In the genomic region with DNA sequence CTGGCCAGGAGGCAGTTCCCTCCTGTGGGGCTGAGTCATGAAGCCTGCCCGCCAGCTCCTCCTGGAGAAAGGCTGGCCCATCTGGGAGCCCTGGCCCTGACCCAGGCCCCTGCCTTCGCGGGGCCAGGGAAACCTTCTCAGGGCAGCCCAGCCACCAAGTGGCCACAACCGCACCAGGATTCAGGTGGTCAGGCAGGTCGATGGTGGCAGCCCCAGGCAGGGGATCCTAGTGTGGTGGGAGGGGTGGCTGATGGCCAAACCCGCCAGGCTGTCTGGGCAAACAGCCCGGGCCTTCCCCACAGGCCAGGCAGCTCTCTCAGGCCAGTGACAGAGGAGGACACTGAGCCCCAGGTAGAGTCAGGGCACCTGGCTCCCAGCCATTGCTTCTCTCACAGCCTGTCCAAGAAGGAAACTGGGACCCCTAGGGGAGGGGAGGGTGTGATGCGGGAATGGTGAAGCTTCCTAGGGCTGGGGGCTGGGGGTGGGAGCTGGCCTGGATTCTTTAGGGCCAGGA, we compare ENCODE assay signal across 8 cellular contexts.
A peak's percentile ranks its signal among the peaks of the same experiment; 100 is the strongest.
DNase-seq lines count a peak whose midpoint lies in the region; ATAC-seq, FAIRE-seq and TF ChIP-seq lines count a peak whose summit lies in the region.

No MANE protein-coding gene starts in this region.

- peak overlapping the region; percentile 93 to 100 for H3K4me3 ChIP-seq in neutrophil (ENCODE audit: low read depth in 1 of 2, low read length in 1 of 2)

- TF ChIP-seq CTCF in neutrophil (IDR thresholded peaks at IDR 0.05): no peak

- DNase-seq in CD1c-positive myeloid dendritic cell (ENCODE audit: extremely low spot score): peak; percentile 88
- DNase-seq in KBM-7: peak; percentile 58
- peak; percentile 96 for DNase-seq in glomerular visceral epithelial cell (ENCODE audit: extremely low spot score)
- DNase-seq in GM19239 (ENCODE audit: insufficient read length, low spot score): no peak
- no peak for DNase-seq in NCI-H146 (lab: John Stamatoyannopoulos, UW)

- H3K4me3 Mint-ChIP-seq in activated naive CD8-positive, alpha-beta T cell: peak overlapping the region; percentile 99

- no peaks in the 10 kb centered on the region for H3K27me3 ChIP-seq in neutrophil

- peaks cover 76% of the 10 kb centered on the region for H3K4me1 Mint-ChIP-seq in activated naive CD8-positive, alpha-beta T cell (ENCODE audit: low read depth)

- H3K4me1 ChIP-seq in neutrophil (ENCODE audit: control insufficient read depth in 1 of 2, insufficient read depth in 1 of 2, low read depth in 1 of 2, low read length in 1 of 2): peaks cover 53 to 60% of the 10 kb centered on the region in 2 experiments

- peak overlapping the region; percentile 97 for H3K27ac ChIP-seq in neutrophil

- no peaks in the 10 kb centered on the region for H3K36me3 Mint-ChIP-seq in activated naive CD8-positive, alpha-beta T cell

- H3K27ac Mint-ChIP-seq in activated naive CD8-positive, alpha-beta T cell: peak overlapping the region; percentile 95

- no peak for ATAC-seq in GM18873 (IDR thresholded peaks at IDR 0.05; ENCODE audit: low FRiP score, unreplicated experiment)

- H3K9me3 Mint-ChIP-seq in activated naive CD8-positive, alpha-beta T cell (ENCODE audit: low read depth): no peaks in the 10 kb centered on the region

- no peak for FAIRE-seq in GM19239 (lab: Jason Lieb, UNC)

- in situ Hi-C loops in KBM-7 (cut with MboI; ENCODE audit: low pct_unique_long_range_greater_than_20kb, low sequenced_read_pairs): no loop called here

- no peaks in the 10 kb centered on the region for H3K27me3 Mint-ChIP-seq in activated naive CD8-positive, alpha-beta T cell

- H3K9me3 ChIP-seq in neutrophil: no peaks in the 10 kb centered on the region

- H3K36me3 ChIP-seq in neutrophil: peaks cover 33% of the 10 kb centered on the region

Comparison
In these comparisons a context has a peak if more than half of its experiments do, and no peak if none do; other contexts are left out.
1. DNase-seq: peak in CD1c-positive myeloid dendritic cell (single experiment), KBM-7 (single experiment) and glomerular visceral epithelial cell (single experiment); none in GM19239 (single experiment) and NCI-H146 (single experiment).